Comparison of ENCODE assay signal across 12 cellular contexts in the genomic region with DNA sequence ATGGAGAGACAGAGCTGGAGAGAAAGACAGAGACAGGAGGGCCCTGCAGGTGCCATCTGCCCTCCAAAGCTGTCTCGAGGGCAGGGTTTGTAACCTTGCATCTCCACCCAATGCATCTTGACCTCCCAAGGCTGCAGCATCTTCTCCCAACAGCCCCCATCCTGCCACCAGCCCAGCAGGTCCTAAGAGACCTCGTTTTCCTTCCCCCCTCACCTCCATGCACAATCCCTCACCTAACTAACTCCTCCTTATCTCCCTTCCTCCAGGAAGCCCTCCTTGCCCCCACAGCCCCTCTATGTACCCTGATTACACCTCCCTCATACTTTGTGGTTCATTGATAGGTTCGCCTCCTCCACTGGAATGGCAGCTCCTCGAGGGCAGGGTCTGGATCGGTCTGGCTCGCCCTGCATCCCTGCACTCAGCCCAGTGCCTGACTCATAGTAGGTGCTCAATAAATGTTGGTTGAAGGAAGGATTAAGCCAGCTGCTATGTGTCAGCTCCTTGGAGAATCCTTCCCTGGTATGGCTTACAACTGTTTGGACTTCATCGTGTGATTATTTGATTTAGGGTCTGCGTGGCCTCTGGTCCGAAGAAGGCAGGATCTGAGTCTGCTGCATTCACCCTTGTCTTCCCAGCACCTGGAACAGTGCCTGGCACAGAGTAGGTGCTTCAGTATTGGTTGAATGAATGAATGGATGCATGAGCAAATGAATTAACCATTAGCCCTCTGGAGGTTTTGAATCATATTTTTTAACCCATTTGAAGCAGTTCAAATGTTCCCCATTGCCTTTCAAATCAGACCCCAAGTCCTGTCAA.
"Had no signal": no experiment of that assay in that cellular context is flagged by ENCODE, and none has a peak within 500 bp of the region (broad histone marks: within the 10 kb centered on the region; RNA-seq: fewer than 3 reads in every experiment).

No MANE protein-coding gene starts in this region.

- H3K27me3 ChIP-seq: cardiac muscle cell, left lung, stomach, tibial nerve had no signal

- DNase-seq: activated CD4-positive, alpha-beta T cell treated with anti-CD3 and anti-CD28 coated beads, Interleukin-2, amount 50 U/mL, for 1 hour; activated naive CD4-positive, alpha-beta T cell; left lung; occipital lobe; stimulated activated CD4-positive, alpha-beta T cell treated with anti-CD3 and anti-CD28 coated beads, Interleukin-12 subunit alpha, Interleukin-12 subunit beta, amount 100 ng/mL, for 4 hours; stimulated activated CD4-positive, alpha-beta T cell treated with anti-CD3 and anti-CD28 coated beads, Interleukin-2, amount 100 ng/mL, for 24 hours had no signal

- FAIRE-seq: endometrium, islet of Langerhans had no signal

- H3K9me3 ChIP-seq: left lung, prostate gland, stomach, tibial nerve had no signal

- H3K4me1 ChIP-seq: prostate gland had no signal

- H3K4me3 ChIP-seq: cardiac muscle cell, left lung, prostate gland, stomach, tibial nerve had no signal

- H3K36me3 ChIP-seq: cardiac muscle cell, left lung, prostate gland, stomach, tibial nerve had no signal

- H3K27ac ChIP-seq: cardiac muscle cell, left lung had no signal

- ATAC-seq: left lung had no signal
